ENCODE assay signal across 18 cellular contexts in genomic region chr20:63690898-63691710, GRCh38. TPM values are rescaled to one million over a fixed set of nuclear protein-coding genes. Genes with fewer than 3 reads are reported as not detected.
A peak's percentile ranks its signal among the peaks of the same experiment; 100 is the strongest.
DNase-seq lines count a peak whose midpoint lies in the region; ATAC-seq and TF ChIP-seq lines count a peak whose summit lies in the region.
"Had no signal": no experiment of that assay in that cellular context is flagged by ENCODE, and none has a peak within 500 bp of the region (broad histone marks: within the 10 kb centered on the region; RNA-seq: fewer than 3 reads in every experiment).

No MANE protein-coding gene starts in this region.

- H3K4me3 ChIP-seq in right atrium auricular region (no peak overlapping the region), mesenchymal stem cell (ENCODE audit: insufficient read depth in 1 of 2, low read depth in 1 of 2, low read length in 2 of 2) (no peak overlapping the region)
- H3K4me3 ChIP-seq: ascending aorta had no signal

- no peak overlapping the region for H3K18ac ChIP-seq in mesenchymal stem cell (ENCODE audit: low read depth in 1 of 2, low read length in 2 of 2)

- H3K9ac ChIP-seq in mesenchymal stem cell (ENCODE audit: low read length) = no peak overlapping the region

- H3K4me1 Mint-ChIP-seq in WTC11 = peaks cover under 1% of the 10 kb centered on the region
- peaks cover 12% of the 10 kb centered on the region for H3K4me1 Mint-ChIP-seq in stimulated activated effector memory CD8-positive, alpha-beta T cell treated with anti-CD3 and anti-CD28 coated beads, Interleukin-12 subunit alpha, Interleukin-12 subunit beta, amount 100 ng/mL, for 72 hours
- peaks cover 0 to 4% of the 10 kb centered on the region in 2 donors for H3K4me1 Mint-ChIP-seq in immature natural killer cell

- H4K91ac ChIP-seq in mesenchymal stem cell (ENCODE audit: low read length) = peak overlapping the region; percentile 21

- no peak overlapping the region for H2BK15ac ChIP-seq in mesenchymal stem cell (ENCODE audit: low read depth, poor library complexity, severe bottlenecking)

- H3K36me3 Mint-ChIP-seq in WTC11 = peaks cover 14% of the 10 kb centered on the region
- peaks cover 51% of the 10 kb centered on the region for H3K36me3 Mint-ChIP-seq in stimulated activated effector memory CD8-positive, alpha-beta T cell treated with anti-CD3 and anti-CD28 coated beads, Interleukin-12 subunit alpha, Interleukin-12 subunit beta, amount 100 ng/mL, for 72 hours
- no peaks in the 10 kb centered on the region for H3K36me3 Mint-ChIP-seq in immature natural killer cell
- H3K36me3 Mint-ChIP-seq: IgD-negative memory B cell had no signal

- H3K4me1 ChIP-seq in right atrium auricular region (peaks cover 0 to 46% of the 10 kb centered on the region in 2 donors), mesenchymal stem cell (ENCODE audit: control insufficient read depth, insufficient read depth, low read depth, low read length) (peaks cover 42% of the 10 kb centered on the region)

- peaks cover 3% of the 10 kb centered on the region; the same call in 1 of the 2 replicates for H3K27me3 Mint-ChIP-seq in WTC11 (ENCODE audit: low read depth)
- peaks cover 25 to 43% (median 34%) of the 10 kb centered on the region in 3 donors for H3K27me3 Mint-ChIP-seq in immature natural killer cell (ENCODE audit: low read depth in 3 of 3)
- H3K27me3 Mint-ChIP-seq: IgD-negative memory B cell had no signal

- H3K36me3 ChIP-seq in right atrium auricular region (peaks cover 14% of the 10 kb centered on the region), mesenchymal stem cell (ENCODE audit: control insufficient read depth in 1 of 2, insufficient read depth in 2 of 2, low read depth in 1 of 2, low read length in 2 of 2) (peaks cover 4 to 59% of the 10 kb centered on the region in 2 experiments)

- no peak overlapping the region for H2AK5ac ChIP-seq in mesenchymal stem cell (ENCODE audit: low read length, severe bottlenecking)

- no peak overlapping the region for H3K4me2 ChIP-seq in mesenchymal stem cell (ENCODE audit: low read length, poor library complexity, severe bottlenecking)

- H3K27ac ChIP-seq in right atrium auricular region = no peak overlapping the region
- H3K27ac ChIP-seq in mesenchymal stem cell (ENCODE audit: low read length, poor library complexity, severe bottlenecking) = no peak overlapping the region

- DNase-seq in left cardiac atrium (peak; percentile 29), right atrium auricular region (ENCODE audit: low spot score) (no peak), WTC11 (ENCODE audit: low spot score) (no peak), mesenchymal stem cell (no peak), immature natural killer cell (no peak)
- no peak for DNase-seq in stimulated activated effector memory CD8-positive, alpha-beta T cell treated with anti-CD3 and anti-CD28 coated beads, Interleukin-12 subunit alpha, Interleukin-12 subunit beta, amount 100 ng/mL, for 72 hours (ENCODE audit: low spot score in 2 of 2)
- DNase-seq in effector CD8-positive, alpha-beta T cell (lab: John Stamatoyannopoulos, UW) = no peak
- DNase-seq: activated T-cell treated with anti-CD3 and anti-CD28 coated beads, Interleukin-2, amount 50 U/mL, for 4 hours; DMS79; NCI-H1105; NCI-H446; PC-3; stimulated activated CD8-positive, alpha-beta memory T cell treated with anti-CD3 and anti-CD28 coated beads, Interleukin-4, amount 100 ng/mL, for 48 hours; trophoblast cell had no signal

- no peak overlapping the region for H2BK5ac ChIP-seq in mesenchymal stem cell (ENCODE audit: low read depth, low read length, poor library complexity, severe bottlenecking)

- H3K4ac ChIP-seq in mesenchymal stem cell (ENCODE audit: low read depth in 1 of 2, low read length in 2 of 2) = no peak overlapping the region

- H3K9me3 Mint-ChIP-seq in WTC11 (no peaks in the 10 kb centered on the region), immature natural killer cell (peaks cover 0 to 4% (median 1%) of the 10 kb centered on the region in 6 donors)
- H3K9me3 Mint-ChIP-seq in stimulated activated effector memory CD8-positive, alpha-beta T cell treated with anti-CD3 and anti-CD28 coated beads, Interleukin-12 subunit alpha, Interleukin-12 subunit beta, amount 100 ng/mL, for 72 hours = no peaks in the 10 kb centered on the region
- H3K9me3 Mint-ChIP-seq: activated T-cell treated with anti-CD3 and anti-CD28 coated beads, Interleukin-2, amount 50 U/mL, for 4 hours; IgD-negative memory B cell had no signal

- H3K9me3 ChIP-seq in right atrium auricular region (no peaks in the 10 kb centered on the region), mesenchymal stem cell (ENCODE audit: control insufficient read depth, low read length) (no peaks in the 10 kb centered on the region)
- H3K9me3 ChIP-seq: ascending aorta had no signal

- 96% methylated on average over 24 of the region's 24 CpGs for WGBS in mesenchymal stem cell

- POLR2A ChIA-PET in WTC11 (lab: Charles Lee) = no interaction called here

- H2BK12ac ChIP-seq in mesenchymal stem cell (ENCODE audit: low read length in 2 of 2) = no peak overlapping the region

- no peak overlapping the region for H2BK120ac ChIP-seq in mesenchymal stem cell (ENCODE audit: low read depth, low read length)

- ATAC-seq in left cardiac atrium (no peak), WTC11 (no peak), GM21390 (IDR thresholded peaks at IDR 0.05; ENCODE audit: unreplicated experiment) (no peak)
- ATAC-seq in stimulated activated effector memory CD8-positive, alpha-beta T cell treated with anti-CD3 and anti-CD28 coated beads, Interleukin-12 subunit alpha, Interleukin-12 subunit beta, amount 100 ng/mL, for 72 hours = no peak
- ATAC-seq: activated T-cell treated with anti-CD3 and anti-CD28 coated beads, Interleukin-2, amount 50 U/mL, for 4 hours; PC-3 had no signal

- H3K4me3 Mint-ChIP-seq in WTC11 (no peak overlapping the region), immature natural killer cell (no peak overlapping the region)
- no peak overlapping the region for H3K4me3 Mint-ChIP-seq in stimulated activated effector memory CD8-positive, alpha-beta T cell treated with anti-CD3 and anti-CD28 coated beads, Interleukin-12 subunit alpha, Interleukin-12 subunit beta, amount 100 ng/mL, for 72 hours
- H3K4me3 Mint-ChIP-seq: activated T-cell treated with anti-CD3 and anti-CD28 coated beads, Interleukin-2, amount 50 U/mL, for 4 hours had no signal

- H3K79me1 ChIP-seq in mesenchymal stem cell (replicated peaks; ENCODE audit: low read length, poor library complexity, severe bottlenecking) = peaks cover 5% of the 10 kb centered on the region

- CTCF ChIA-PET in WTC11 (lab: Charles Lee) = no interaction called here

- H3K23ac ChIP-seq in mesenchymal stem cell (ENCODE audit: low read length in 2 of 2) = no peak overlapping the region

- no peak overlapping the region for H4K8ac ChIP-seq in mesenchymal stem cell (ENCODE audit: low read length)

- no peaks in the 10 kb centered on the region for H3K27me3 ChIP-seq in right atrium auricular region
- H3K27me3 ChIP-seq in mesenchymal stem cell (ENCODE audit: control insufficient read depth in 1 of 2, insufficient read depth in 1 of 2, low read length in 2 of 2) = no peaks in the 10 kb centered on the region
- H3K27me3 ChIP-seq: ascending aorta had no signal

- TF ChIP-seq CTCF in right atrium auricular region (IDR thresholded peaks at IDR 0.05) (no peak), WTC11 (IDR thresholded peaks at IDR 0.05) (no peak)

- no peak overlapping the region for H2AFZ ChIP-seq in mesenchymal stem cell (ENCODE audit: low read depth, low read length)

- peak overlapping the region; percentile 84; the same call in 1 of the 2 replicates for H3K27ac Mint-ChIP-seq in WTC11
- H3K27ac Mint-ChIP-seq in stimulated activated effector memory CD8-positive, alpha-beta T cell treated with anti-CD3 and anti-CD28 coated beads, Interleukin-12 subunit alpha, Interleukin-12 subunit beta, amount 100 ng/mL, for 72 hours = no peak overlapping the region
- H3K27ac Mint-ChIP-seq in immature natural killer cell = no peak overlapping the region

- intact Hi-C loops in left cardiac atrium (cut with DNase I) = no loop called here

- H3K14ac ChIP-seq in mesenchymal stem cell (ENCODE audit: low read length in 2 of 2) = no peak overlapping the region

RNA-seq across cellular contexts. Expression of gene TNFRSF6B, which starts 5.3 kb away (rescaled TPM):
- total RNA-seq in left cardiac atrium (10 to 100 TPM in 1 of 2 donors, 1 to 10 TPM in 1; 1.4 to 10.1 TPM), right atrium auricular region (1 to 10 TPM; 1.2 to 3.8 TPM), WTC11 (2021) (not detected in 3 replicates)
- 23.7 TPM for polyA plus RNA-seq in mesenchymal stem cell (2013, experiment 1 of 2)
- polyA plus RNA-seq in mesenchymal stem cell (2013, experiment 2 of 2) = 23.9 TPM
- not detected for polyA plus RNA-seq in immature natural killer cell
- total RNA-seq: T-helper 1 cell treated with Interleukin-12 subunit alpha and Interleukin-12 subunit beta and Interleukin-4 antibody, amounts not matched to agents 30 ng/mL and 1 ng/mL, for 36 hours had no signal
- polyA plus RNA-seq: IgD-negative memory B cell had no signal

RNA-seq across cellular contexts. Expression of gene ARFRP1, which starts 16.7 kb away (rescaled TPM):
- total RNA-seq in left cardiac atrium = 10 to 100 TPM; 36.8 to 44.9 TPM
- 10 to 100 TPM; 33.5 to 39.4 TPM for total RNA-seq in right atrium auricular region
- 24.3 to 30.2 TPM (median 27.4 TPM) in 3 replicates for total RNA-seq in WTC11 (2021)
- polyA plus RNA-seq in mesenchymal stem cell (2013, experiment 1 of 2) = 13.5 TPM
- polyA plus RNA-seq in mesenchymal stem cell (2013, experiment 2 of 2) = 14.0 TPM
- 10 to 100 TPM; 43.0 to 72.7 (median 54.3) TPM for polyA plus RNA-seq in immature natural killer cell

RNA-seq across cellular contexts. Expression of gene ZGPAT, which starts 16.7 kb away (rescaled TPM):
- 10 to 100 TPM; 16.4 to 18.6 TPM for total RNA-seq in left cardiac atrium
- 10 to 100 TPM; 11.9 to 15.1 TPM for total RNA-seq in right atrium auricular region
- total RNA-seq in WTC11 (2021) = 28.3 to 31.0 TPM (median 30.4 TPM) in 3 replicates
- polyA plus RNA-seq in mesenchymal stem cell (2013, experiment 1 of 2) = 11.5 TPM
- polyA plus RNA-seq in mesenchymal stem cell (2013, experiment 2 of 2) = 11.8 TPM
- polyA plus RNA-seq in immature natural killer cell = 10 to 100 TPM; 26.6 to 64.1 (median 33.9) TPM

RNA-seq across cellular contexts. Expression of gene RTEL1, which starts 33.0 kb away (rescaled TPM):
- total RNA-seq in left cardiac atrium = 10 to 100 TPM; 13.5 to 17.3 TPM
- total RNA-seq in right atrium auricular region = 1 to 10 TPM; 4.8 to 9.2 TPM
- 39.3 to 44.9 TPM (median 40.5 TPM) in 3 replicates for total RNA-seq in WTC11 (2021)
- polyA plus RNA-seq in mesenchymal stem cell (2013, experiment 1 of 2) = 9.2 TPM
- polyA plus RNA-seq in mesenchymal stem cell (2013, experiment 2 of 2) = 9.3 TPM
- 1 to 10 TPM in 2 of 3 donors, not detected in 1; 1.5 to 7.3 TPM for polyA plus RNA-seq in immature natural killer cell

RNA-seq across cellular contexts. Expression of gene STMN3, which starts 37.9 kb away (rescaled TPM):
- total RNA-seq in left cardiac atrium (1 to 10 TPM; 6.9 to 8.4 TPM), right atrium auricular region (10 to 100 TPM in 1 of 2 donors, 1 to 10 TPM in 1; 5.7 to 10.1 TPM), WTC11 (2021) (53.0 to 65.6 TPM (median 53.4 TPM) in 3 replicates)
- polyA plus RNA-seq in mesenchymal stem cell (2013, experiment 1 of 2) = 11.7 TPM
- polyA plus RNA-seq in mesenchymal stem cell (2013, experiment 2 of 2) = 12.0 TPM
- polyA plus RNA-seq in immature natural killer cell = 1 to 10 TPM in 2 of 3 donors, under 1 TPM in 1; 0.36 to 1.6 (median 1.1) TPM
